Comparison of ENCODE assay signal across 22 cellular contexts in genomic region chr17:9790889-9791876, GRCh38. TPM values are rescaled to one million over a fixed set of nuclear protein-coding genes. Genes with fewer than 3 reads are reported as not detected.
"Had no signal": no experiment of that assay in that cellular context is flagged by ENCODE, and none has a peak within 500 bp of the region (broad histone marks: within the 10 kb centered on the region; RNA-seq: fewer than 3 reads in every experiment).

Gene DHRS7C (minus strand): TSS chr17:9791592. CDS start chr17:9791284, 308 bp downstream.

- H3K27ac ChIP-seq: ascending aorta, coronary artery, hepatocyte, sigmoid colon had no signal

- H3K4me1 ChIP-seq: ascending aorta had no signal

- H3K27ac Mint-ChIP-seq: activated CD4-positive, alpha-beta memory T cell treated with anti-CD3 and anti-CD28 coated beads for 36 hours; activated naive CD8-positive, alpha-beta T cell treated with anti-CD3 and anti-CD28 coated beads, Interleukin-2, amount 50 U/mL, for 24 hours; naive thymus-derived CD8-positive, alpha-beta T cell; progenitor cell of endocrine pancreas; stimulated activated naive CD8-positive, alpha-beta T cell treated with anti-CD3 and anti-CD28 coated beads, Interleukin-15, Interleukin-2, amounts not matched to agents 100 ng/mL and 50 ng/mL, for 24 hours had no signal

- H3K36me3 ChIP-seq: ascending aorta, sigmoid colon had no signal

- H3K9me3 Mint-ChIP-seq: activated CD4-positive, alpha-beta memory T cell treated with anti-CD3 and anti-CD28 coated beads for 36 hours; activated naive CD8-positive, alpha-beta T cell treated with anti-CD3 and anti-CD28 coated beads, Interleukin-2, amount 50 U/mL, for 24 hours; naive thymus-derived CD8-positive, alpha-beta T cell; stimulated activated naive CD8-positive, alpha-beta T cell treated with anti-CD3 and anti-CD28 coated beads, Interleukin-15, Interleukin-2, amounts not matched to agents 100 ng/mL and 50 ng/mL, for 24 hours had no signal

- H3K4me1 Mint-ChIP-seq: activated naive CD8-positive, alpha-beta T cell treated with anti-CD3 and anti-CD28 coated beads, Interleukin-2, amount 50 U/mL, for 24 hours; naive thymus-derived CD8-positive, alpha-beta T cell had no signal

- H3K4me3 Mint-ChIP-seq: activated CD4-positive, alpha-beta memory T cell treated with anti-CD3 and anti-CD28 coated beads for 36 hours; activated naive CD8-positive, alpha-beta T cell treated with anti-CD3 and anti-CD28 coated beads, Interleukin-2, amount 50 U/mL, for 24 hours; naive thymus-derived CD8-positive, alpha-beta T cell; stimulated activated naive CD8-positive, alpha-beta T cell treated with anti-CD3 and anti-CD28 coated beads, Interleukin-15, Interleukin-2, amounts not matched to agents 100 ng/mL and 50 ng/mL, for 24 hours had no signal

- DNase-seq: activated CD4-positive, alpha-beta memory T cell treated with anti-CD3 and anti-CD28 coated beads for 36 hours; activated gamma-delta T cell treated with Interleukin-2 at 50 U/mL for 16 hours; activated naive CD8-positive, alpha-beta T cell treated with anti-CD3 and anti-CD28 coated beads, Interleukin-2, amount 50 U/mL, for 24 hours; activated T-cell treated with anti-CD3 and anti-CD28 coated beads, Interleukin-2, amount 50 U/mL, for 48 hours; effector CD8-positive, alpha-beta T cell; foreskin melanocyte; naive thymus-derived CD8-positive, alpha-beta T cell; occipital lobe; sigmoid colon; stimulated activated CD4-positive, alpha-beta T cell treated with anti-CD3 and anti-CD28 coated beads, Interleukin-4, amount 100 ng/mL, for 1 hour; stimulated activated CD8-positive, alpha-beta memory T cell treated with anti-CD3 and anti-CD28 coated beads, Interleukin-4, amount 100 ng/mL, for 48 hours had no signal

- ATAC-seq: activated naive CD8-positive, alpha-beta T cell treated with anti-CD3 and anti-CD28 coated beads, Interleukin-2, amount 50 U/mL, for 24 hours; naive thymus-derived CD8-positive, alpha-beta T cell had no signal

- H3K27me3 ChIP-seq: ascending aorta, hepatocyte, sigmoid colon had no signal

- H3K9me3 ChIP-seq: ascending aorta, sigmoid colon had no signal

- H3K4me3 ChIP-seq: ascending aorta, coronary artery, hepatocyte, sigmoid colon had no signal

- H3K36me3 Mint-ChIP-seq: activated CD4-positive, alpha-beta memory T cell treated with anti-CD3 and anti-CD28 coated beads for 36 hours; naive thymus-derived CD8-positive, alpha-beta T cell had no signal

RNA-seq across cellular contexts. Expression of gene DHRS7C, which starts in this region (rescaled TPM):
- total RNA-seq: activated CD4-positive, alpha-beta memory T cell treated with anti-CD3 and anti-CD28 coated beads for 36 hours; ascending aorta; bronchial epithelial cell; hepatocyte; kidney epithelial cell; lung microvascular endothelial cell; mononuclear cell; naive thymus-derived CD8-positive, alpha-beta T cell; occipital lobe; progenitor cell of endocrine pancreas; sigmoid colon; temporal lobe; ureter had no signal
- polyA plus RNA-seq: naive thymus-derived CD8-positive, alpha-beta T cell had no signal
